17 cellular contexts compared by ENCODE assay signal in genomic region chr10:28925154-28925663, GRCh38.
DNase-seq lines count a peak whose midpoint lies in the region; ATAC-seq and TF ChIP-seq lines count a peak whose summit lies in the region.
"Had no signal": no experiment of that assay in that cellular context is flagged by ENCODE, and none has a peak within 500 bp of the region (broad histone marks: within the 10 kb centered on the region; RNA-seq: fewer than 3 reads in every experiment).

No MANE protein-coding gene starts in this region.

- H3K4me3 ChIP-seq in GM23338, result peak overlapping the region; percentile 41; the same call in 1 of the 2 replicates
- no peak overlapping the region for H3K4me3 ChIP-seq in endodermal cell (ENCODE audit: low read length)
- H3K4me3 ChIP-seq in CD8-positive, alpha-beta T cell (ENCODE audit: low read depth, low read length), result no peak overlapping the region
- H3K4me3 ChIP-seq: breast epithelium, esophagus squamous epithelium, left lung had no signal

- H3K79me2 ChIP-seq in GM23338 (replicated peaks; ENCODE audit: insufficient read depth), result no peaks in the 10 kb centered on the region

- H3K27me3 Mint-ChIP-seq in GM23338 (ENCODE audit: insufficient read depth, low read depth, poor library complexity), result peaks cover 9% of the 10 kb centered on the region
- H3K27me3 Mint-ChIP-seq in endodermal cell (ENCODE audit: insufficient read depth), result peaks cover 36% of the 10 kb centered on the region
- H3K27me3 Mint-ChIP-seq in CD8-positive, alpha-beta T cell (ENCODE audit: low read depth), result peaks cover 12% of the 10 kb centered on the region

- ATAC-seq in GM23338, result peak; percentile 83
- peak; percentile 72 for ATAC-seq in sciatic nerve
- no peak for ATAC-seq in CD8-positive, alpha-beta T cell
- ATAC-seq: activated naive CD4-positive, alpha-beta T cell treated with anti-CD3 and anti-CD28 coated beads, Interleukin-2, amount 50 U/mL, for 72 hours; left lung had no signal

- H3K4me3 Mint-ChIP-seq in GM23338, result no peak overlapping the region
- H3K4me3 Mint-ChIP-seq in endodermal cell, result peak overlapping the region; percentile 54
- H3K4me3 Mint-ChIP-seq in CD8-positive, alpha-beta T cell, result no peak overlapping the region

- no peaks in the 10 kb centered on the region for H4K20me1 ChIP-seq in GM23338 (replicated peaks; ENCODE audit: insufficient read depth)

- H3K4me1 ChIP-seq in GM23338 (ENCODE audit: insufficient read depth), result no peaks in the 10 kb centered on the region; the same call in 1 of the 2 replicates
- H3K4me1 ChIP-seq in endodermal cell (ENCODE audit: control insufficient read depth, insufficient read depth, low read length), result no peaks in the 10 kb centered on the region
- H3K4me1 ChIP-seq in CD8-positive, alpha-beta T cell (ENCODE audit: insufficient read depth, low read length), result no peaks in the 10 kb centered on the region
- H3K4me1 ChIP-seq: breast epithelium, esophagus squamous epithelium, left lung had no signal

- POLR2A ChIA-PET in CD8-positive, alpha-beta T cell (lab: Charles Lee), result no interaction called here

- H3K27me3 ChIP-seq in GM23338 (ENCODE audit: insufficient read depth) (no peaks in the 10 kb centered on the region), endodermal cell (ENCODE audit: control insufficient read depth, insufficient read depth, low read length, poor library complexity, severe bottlenecking) (no peaks in the 10 kb centered on the region)
- H3K27me3 ChIP-seq in CD8-positive, alpha-beta T cell (ENCODE audit: insufficient read depth, low read length), result no peaks in the 10 kb centered on the region

- H3K36me3 ChIP-seq in GM23338 (ENCODE audit: insufficient read depth) (no peaks in the 10 kb centered on the region), endodermal cell (ENCODE audit: control insufficient read depth, insufficient read depth, low read length) (no peaks in the 10 kb centered on the region)
- H3K36me3 ChIP-seq in CD8-positive, alpha-beta T cell (ENCODE audit: insufficient read depth, low read length), result no peaks in the 10 kb centered on the region
- H3K36me3 ChIP-seq: breast epithelium, esophagus squamous epithelium, left lung had no signal

- H3K9me3 ChIP-seq in endodermal cell (ENCODE audit: control insufficient read depth, low read length), result no peaks in the 10 kb centered on the region
- H3K9me3 ChIP-seq in CD8-positive, alpha-beta T cell (ENCODE audit: low read length), result no peaks in the 10 kb centered on the region
- H3K9me3 ChIP-seq: breast epithelium, esophagus squamous epithelium, left lung had no signal

- H3K9me3 Mint-ChIP-seq in GM23338 (no peaks in the 10 kb centered on the region; the same call in 2 of the 3 replicates), endodermal cell (peaks cover 4% of the 10 kb centered on the region)
- no peaks in the 10 kb centered on the region for H3K9me3 Mint-ChIP-seq in CD8-positive, alpha-beta T cell
- H3K9me3 Mint-ChIP-seq: activated naive CD4-positive, alpha-beta T cell treated with anti-CD3 and anti-CD28 coated beads, Interleukin-2, amount 50 U/mL, for 72 hours had no signal

- H2AFZ ChIP-seq in GM23338, result peak overlapping the region; percentile 98

- H3K9ac ChIP-seq in endodermal cell (ENCODE audit: extremely low read depth, low read length, poor library complexity, severe bottlenecking), result no peak overlapping the region

- 71 to 90% methylated on average over 24 to 30 of the region's 30 CpGs for WGBS in endodermal cell (ENCODE audit: insufficient coverage in 1 of 2, insufficient read length in 1 of 2), 2 experiments

- H3K27ac Mint-ChIP-seq in GM23338 (no peak overlapping the region), endodermal cell (peak overlapping the region; percentile 15)
- no peak overlapping the region for H3K27ac Mint-ChIP-seq in CD8-positive, alpha-beta T cell
- H3K27ac Mint-ChIP-seq: activated naive CD4-positive, alpha-beta T cell treated with anti-CD3 and anti-CD28 coated beads, Interleukin-2, amount 50 U/mL, for 72 hours had no signal

- intact Hi-C loops in sciatic nerve (cut with DNase I), result no loop called here
- intact Hi-C loops in CD8-positive, alpha-beta T cell (cut with DNase I, micrococcal nuclease), result no loop called here

- H3K4me2 ChIP-seq in GM23338, result peak overlapping the region; percentile 70

- H3K4me1 Mint-ChIP-seq in GM23338 (peaks cover 8% of the 10 kb centered on the region; the same call in 1 of the 3 replicates), endodermal cell (peaks cover 9% of the 10 kb centered on the region)
- H3K4me1 Mint-ChIP-seq in CD8-positive, alpha-beta T cell (ENCODE audit: low read depth), result no peaks in the 10 kb centered on the region

- H3F3A ChIP-seq in GM23338 (replicated peaks; ENCODE audit: low read depth), result no peaks in the 10 kb centered on the region

- DNase-seq in GM23338 (ENCODE audit: low spot score), result peak; percentile 74
- DNase-seq in endodermal cell, result peak; percentile 61
- DNase-seq in iPS-NIHi11 (ENCODE audit: low spot score), result peak; percentile 21
- DNase-seq in sciatic nerve (ENCODE audit: low spot score), result no peak
- DNase-seq in NCI-H2107 (lab: John Stamatoyannopoulos, UW), result no peak
- DNase-seq in NCI-H524 (lab: John Stamatoyannopoulos, UW), result no peak
- no peak for DNase-seq in CD8-positive, alpha-beta T cell
- DNase-seq in SIG-M5 treated with dmso at 0.1 percent for 504 hours (lab: John Stamatoyannopoulos, UW; ENCODE audit: unreplicated experiment), result no peak
- DNase-seq: activated CD4-positive, alpha-beta T cell treated with anti-CD3 and anti-CD28 coated beads, Interleukin-2, amount 50 U/mL, for 4 hours; activated T-cell treated with anti-CD3 and anti-CD28 coated beads, Interleukin-2, amount 50 U/mL, for 1 hour; COR-L47; esophagus squamous epithelium; GOT3; NCI-H146 had no signal

- 0 out of 2 replicates have a peak, but pooled peaks cover 4% of the 10 kb centered on the region for H3K9me2 ChIP-seq in GM23338 (ENCODE audit: insufficient read depth)

- H3K36me3 Mint-ChIP-seq in GM23338 (ENCODE audit: low read depth) (no peaks in the 10 kb centered on the region), endodermal cell (ENCODE audit: low read depth) (no peaks in the 10 kb centered on the region)
- H3K36me3 Mint-ChIP-seq in CD8-positive, alpha-beta T cell, result no peaks in the 10 kb centered on the region
- H3K36me3 Mint-ChIP-seq: activated naive CD4-positive, alpha-beta T cell treated with anti-CD3 and anti-CD28 coated beads, Interleukin-2, amount 50 U/mL, for 72 hours had no signal

- TF ChIP-seq CTCF in GM23338 (conservative IDR thresholded peaks at IDR 0.05; ENCODE audit: low read depth in 2 of 2) (no peak), endodermal cell (conservative IDR thresholded peaks at IDR 0.05) (no peak)
- TF ChIP-seq CTCF in CD8-positive, alpha-beta T cell (IDR thresholded peaks at IDR 0.05), result no peak

- CTCF ChIA-PET in CD8-positive, alpha-beta T cell (lab: Charles Lee), result no interaction called here

- H3K27ac ChIP-seq in GM23338 (ENCODE audit: low read depth), result no peak overlapping the region
- H3K27ac ChIP-seq in endodermal cell (ENCODE audit: low read depth, low read length), result no peak overlapping the region
- no peak overlapping the region for H3K27ac ChIP-seq in CD8-positive, alpha-beta T cell (ENCODE audit: low read depth, low read length)
- H3K27ac ChIP-seq: breast epithelium, esophagus squamous epithelium, left lung had no signal

TF ChIP-seq in GM23338, 12 proteins besides CTCF, POLR2A, EP300 and RAD21 (continues in another document):
- no peak for TF ChIP-seq NANOG (IDR thresholded peaks at IDR 0.05; ENCODE audit: borderline replicate concordance)
- no peak for TF ChIP-seq POLR2AphosphoS5 (IDR thresholded peaks at IDR 0.05; ENCODE audit: low read depth)

Comparison
In these comparisons a context has a peak if more than half of its experiments do, and no peak if none do; other contexts are left out.
1. DNase-seq: peak in GM23338 (single experiment), endodermal cell (single experiment) and iPS-NIHi11 (single experiment); none in sciatic nerve (single experiment), NCI-H2107 (single experiment), NCI-H524 (0 of 2), CD8-positive, alpha-beta T cell (0 of 7) and SIG-M5 treated with dmso at 0.1 percent for 504 hours (single experiment).